Comparison of ENCODE assay signal across 24 cellular contexts in the genomic region with DNA sequence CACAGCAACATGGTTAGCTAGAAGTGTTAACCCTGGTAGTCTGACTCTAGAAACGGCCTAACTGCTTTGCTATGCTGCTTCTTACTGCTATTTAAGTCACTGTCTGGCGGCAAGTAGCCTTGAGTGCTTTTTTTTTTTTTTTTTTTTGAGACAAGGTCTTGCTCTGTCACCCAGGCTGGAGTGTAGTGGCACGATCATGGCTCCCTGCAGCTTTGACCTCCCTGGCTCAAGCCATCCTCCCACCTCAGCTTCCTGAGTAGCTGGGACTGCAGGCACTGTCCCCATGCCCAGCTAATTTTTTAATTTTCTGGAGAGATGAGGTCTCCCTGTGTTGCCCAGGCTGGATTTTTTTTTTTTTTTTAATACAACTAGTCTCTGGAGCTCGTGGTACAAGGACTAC.
A peak's percentile ranks its signal among the peaks of the same experiment; 100 is the strongest.
DNase-seq lines count a peak whose midpoint lies in the region; ATAC-seq and TF ChIP-seq lines count a peak whose summit lies in the region.
"Had no signal": no experiment of that assay in that cellular context is flagged by ENCODE, and none has a peak within 500 bp of the region (broad histone marks: within the 10 kb centered on the region; RNA-seq: fewer than 3 reads in every experiment).

No MANE protein-coding gene starts in this region.

- H3K4me3 Mint-ChIP-seq in activated CD4-positive, alpha-beta T cell treated with anti-CD3 and anti-CD28 coated beads, Interleukin-2, amount 10 ng/mL, durations not matched to agents 7 days and 5 days: no peak overlapping the region
- H3K4me3 Mint-ChIP-seq in activated CD4-positive, alpha-beta T cell treated with anti-CD3 and anti-CD28 coated beads for 36 hours: no peak overlapping the region
- H3K4me3 Mint-ChIP-seq in WTC11: no peak overlapping the region

- no peak for ATAC-seq in activated CD4-positive, alpha-beta T cell treated with anti-CD3 and anti-CD28 coated beads for 36 hours
- ATAC-seq in WTC11 (no peak), GM19397 (IDR thresholded peaks at IDR 0.05; ENCODE audit: unreplicated experiment) (no peak), left lobe of liver (no peak)

- peaks cover 3% of the 10 kb centered on the region for H3K36me3 Mint-ChIP-seq in activated CD4-positive, alpha-beta T cell treated with anti-CD3 and anti-CD28 coated beads, Interleukin-2, amount 10 ng/mL, durations not matched to agents 7 days and 5 days (ENCODE audit: low read depth)
- H3K36me3 Mint-ChIP-seq in activated CD4-positive, alpha-beta T cell treated with anti-CD3 and anti-CD28 coated beads for 36 hours (ENCODE audit: low read depth): no peaks in the 10 kb centered on the region
- no peaks in the 10 kb centered on the region for H3K36me3 Mint-ChIP-seq in WTC11

- H3K27me3 Mint-ChIP-seq in activated CD4-positive, alpha-beta T cell treated with anti-CD3 and anti-CD28 coated beads, Interleukin-2, amount 10 ng/mL, durations not matched to agents 7 days and 5 days: no peaks in the 10 kb centered on the region
- no peaks in the 10 kb centered on the region for H3K27me3 Mint-ChIP-seq in activated CD4-positive, alpha-beta T cell treated with anti-CD3 and anti-CD28 coated beads for 36 hours
- H3K27me3 Mint-ChIP-seq in WTC11 (ENCODE audit: low read depth): no peaks in the 10 kb centered on the region
- H3K27me3 Mint-ChIP-seq: IgD-negative memory B cell had no signal

- H3K27ac ChIP-seq in thyroid gland: peak overlapping the region in 2 of 3 donors; percentile 8 to 62
- H3K27ac ChIP-seq: 22Rv1, C4-2B, HL-60, PC-9, SJCRH30 had no signal

- peak overlapping the region; percentile 9 for H3K27ac Mint-ChIP-seq in activated CD4-positive, alpha-beta T cell treated with anti-CD3 and anti-CD28 coated beads, Interleukin-2, amount 10 ng/mL, durations not matched to agents 7 days and 5 days
- no peak overlapping the region for H3K27ac Mint-ChIP-seq in activated CD4-positive, alpha-beta T cell treated with anti-CD3 and anti-CD28 coated beads for 36 hours
- H3K27ac Mint-ChIP-seq in WTC11: 0 out of 2 replicates have a peak overlapping the region, but pooled peaks have one; percentile 22

- peaks cover 5% of the 10 kb centered on the region for H3K9me3 Mint-ChIP-seq in activated CD4-positive, alpha-beta T cell treated with anti-CD3 and anti-CD28 coated beads, Interleukin-2, amount 10 ng/mL, durations not matched to agents 7 days and 5 days
- H3K9me3 Mint-ChIP-seq in activated CD4-positive, alpha-beta T cell treated with anti-CD3 and anti-CD28 coated beads for 36 hours (ENCODE audit: low read depth): peaks cover 2% of the 10 kb centered on the region
- peaks cover 8% of the 10 kb centered on the region for H3K9me3 Mint-ChIP-seq in WTC11

- H3K4me3 ChIP-seq in thyroid gland (replicated peaks in 1 of 3): no peak overlapping the region
- H3K4me3 ChIP-seq: MG63, PC-9, SJCRH30 had no signal

- no peak for TF ChIP-seq POLR2A in thyroid gland (IDR thresholded peaks at IDR 0.05)

- no peak for DNase-seq in activated CD4-positive, alpha-beta T cell treated with anti-CD3 and anti-CD28 coated beads, Interleukin-2, amount 10 ng/mL, durations not matched to agents 7 days and 5 days
- no peak for DNase-seq in activated CD4-positive, alpha-beta T cell treated with anti-CD3 and anti-CD28 coated beads for 36 hours
- DNase-seq in WTC11 (ENCODE audit: low spot score) (no peak), left kidney (ENCODE audit: low read depth, low spot score) (peak; percentile 27), thyroid gland (peak; percentile 46 to 51), NCI-H2029 treated with DMSO at 0.1 percent for 48 hours (lab: John Stamatoyannopoulos, UW) (no peak), left lobe of liver (ENCODE audit: low spot score) (no peak)
- DNase-seq: AML-193, DMS 273 treated with DMSO at 0.1 percent for 48 hours, DND-41, Kasumi-1, MG63, NCI-H1048, NCI-H1436, NCI-H1930, NCI-H345, NCI-H524 treated with DMSO at 0.1 percent for 48 hours, PC-9, SJCRH30 had no signal

- POLR2A ChIA-PET in activated CD4-positive, alpha-beta T cell treated with anti-CD3 and anti-CD28 coated beads, Interleukin-2, amount 10 ng/mL, durations not matched to agents 7 days and 5 days (lab: Charles Lee): no interaction called here
- POLR2A ChIA-PET in activated CD4-positive, alpha-beta T cell treated with anti-CD3 and anti-CD28 coated beads for 36 hours (lab: Charles Lee): no interaction called here
- POLR2A ChIA-PET in WTC11 (lab: Charles Lee): no interaction called here

- TF ChIP-seq CTCF in WTC11 (IDR thresholded peaks at IDR 0.05) (no peak), thyroid gland (IDR thresholded peaks at IDR 0.05) (no peak)

- peaks cover 53 to 79% of the 10 kb centered on the region in 2 donors for H3K4me1 ChIP-seq in thyroid gland

- peaks cover 47% of the 10 kb centered on the region for H3K4me1 Mint-ChIP-seq in activated CD4-positive, alpha-beta T cell treated with anti-CD3 and anti-CD28 coated beads, Interleukin-2, amount 10 ng/mL, durations not matched to agents 7 days and 5 days
- peaks cover 76% of the 10 kb centered on the region for H3K4me1 Mint-ChIP-seq in activated CD4-positive, alpha-beta T cell treated with anti-CD3 and anti-CD28 coated beads for 36 hours
- H3K4me1 Mint-ChIP-seq in WTC11: peaks cover 68% of the 10 kb centered on the region

- CTCF ChIA-PET in activated CD4-positive, alpha-beta T cell treated with anti-CD3 and anti-CD28 coated beads, Interleukin-2, amount 10 ng/mL, durations not matched to agents 7 days and 5 days (lab: Charles Lee): no interaction called here
- CTCF ChIA-PET in activated CD4-positive, alpha-beta T cell treated with anti-CD3 and anti-CD28 coated beads for 36 hours (lab: Charles Lee): interaction anchor here (0.6 kb wide), 1 partner anchor 98 kb away, joined by 3 read pairs; no protein-coding TSS in a partner anchor
- CTCF ChIA-PET in WTC11 (lab: Charles Lee): interaction anchor here (0.7 kb wide), 1 partner anchor 53 kb away, joined by 3 read pairs; no protein-coding TSS in a partner anchor

- H3K27me3 ChIP-seq in thyroid gland: no peaks in the 10 kb centered on the region
- H3K27me3 ChIP-seq: MG63, SJCRH30 had no signal

- WGBS in thyroid gland, 2 donors: 52 to 55% methylated on average over 4 of the region's 4 CpGs

- intact Hi-C loops in activated CD4-positive, alpha-beta T cell treated with anti-CD3 and anti-CD28 coated beads for 36 hours (cut with DNase I, micrococcal nuclease): no loop called here
- intact Hi-C loops in thyroid gland (cut with DNase I): no loop called here

- H3K9me3 ChIP-seq in thyroid gland: no peaks in the 10 kb centered on the region
- H3K9me3 ChIP-seq: MG63, SJCRH30 had no signal

- no peaks in the 10 kb centered on the region for H3K36me3 ChIP-seq in thyroid gland
- H3K36me3 ChIP-seq: MG63, SJCRH30 had no signal

TF ChIP-seq in WTC11, 78 proteins besides CTCF, POLR2A, EP300 and RAD21 (continues in another document):
- TF ChIP-seq EMX1 (CRISPR knock-in tag; IDR thresholded peaks at IDR 0.05) (no peak), NFYB (CRISPR knock-in tag; conservative IDR thresholded peaks at IDR 0.05; ENCODE audit: low read depth) (no peak), OVOL2 (CRISPR knock-in tag; IDR thresholded peaks at IDR 0.05; ENCODE audit: borderline replicate concordance) (no peak), ZNF121 (CRISPR knock-in tag; IDR thresholded peaks at IDR 0.05) (no peak), MXD4 (CRISPR knock-in tag; IDR thresholded peaks at IDR 0.05; ENCODE audit: borderline replicate concordance) (no peak), FOXP1 (CRISPR knock-in tag; IDR thresholded peaks at IDR 0.05; ENCODE audit: borderline replicate concordance) (no peak)
- TF ChIP-seq, protein P1, sequence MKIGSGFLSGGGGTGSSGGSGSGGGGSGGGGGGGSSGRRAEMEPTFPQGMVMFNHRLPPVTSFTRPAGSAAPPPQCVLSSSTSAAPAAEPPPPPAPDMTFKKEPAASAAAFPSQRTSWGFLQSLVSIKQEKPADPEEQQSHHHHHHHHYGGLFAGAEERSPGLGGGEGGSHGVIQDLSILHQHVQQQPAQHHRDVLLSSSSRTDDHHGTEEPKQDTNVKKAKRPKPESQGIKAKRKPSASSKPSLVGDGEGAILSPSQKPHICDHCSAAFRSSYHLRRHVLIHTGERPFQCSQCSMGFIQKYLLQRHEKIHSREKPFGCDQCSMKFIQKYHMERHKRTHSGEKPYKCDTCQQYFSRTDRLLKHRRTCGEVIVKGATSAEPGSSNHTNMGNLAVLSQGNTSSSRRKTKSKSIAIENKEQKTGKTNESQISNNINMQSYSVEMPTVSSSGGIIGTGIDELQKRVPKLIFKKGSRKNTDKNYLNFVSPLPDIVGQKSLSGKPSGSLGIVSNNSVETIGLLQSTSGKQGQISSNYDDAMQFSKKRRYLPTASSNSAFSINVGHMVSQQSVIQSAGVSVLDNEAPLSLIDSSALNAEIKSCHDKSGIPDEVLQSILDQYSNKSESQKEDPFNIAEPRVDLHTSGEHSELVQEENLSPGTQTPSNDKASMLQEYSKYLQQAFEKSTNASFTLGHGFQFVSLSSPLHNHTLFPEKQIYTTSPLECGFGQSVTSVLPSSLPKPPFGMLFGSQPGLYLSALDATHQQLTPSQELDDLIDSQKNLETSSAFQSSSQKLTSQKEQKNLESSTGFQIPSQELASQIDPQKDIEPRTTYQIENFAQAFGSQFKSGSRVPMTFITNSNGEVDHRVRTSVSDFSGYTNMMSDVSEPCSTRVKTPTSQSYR (CRISPR knock-in tag; IDR thresholded peaks at IDR 0.05): no peak
- TF ChIP-seq, protein P2, sequence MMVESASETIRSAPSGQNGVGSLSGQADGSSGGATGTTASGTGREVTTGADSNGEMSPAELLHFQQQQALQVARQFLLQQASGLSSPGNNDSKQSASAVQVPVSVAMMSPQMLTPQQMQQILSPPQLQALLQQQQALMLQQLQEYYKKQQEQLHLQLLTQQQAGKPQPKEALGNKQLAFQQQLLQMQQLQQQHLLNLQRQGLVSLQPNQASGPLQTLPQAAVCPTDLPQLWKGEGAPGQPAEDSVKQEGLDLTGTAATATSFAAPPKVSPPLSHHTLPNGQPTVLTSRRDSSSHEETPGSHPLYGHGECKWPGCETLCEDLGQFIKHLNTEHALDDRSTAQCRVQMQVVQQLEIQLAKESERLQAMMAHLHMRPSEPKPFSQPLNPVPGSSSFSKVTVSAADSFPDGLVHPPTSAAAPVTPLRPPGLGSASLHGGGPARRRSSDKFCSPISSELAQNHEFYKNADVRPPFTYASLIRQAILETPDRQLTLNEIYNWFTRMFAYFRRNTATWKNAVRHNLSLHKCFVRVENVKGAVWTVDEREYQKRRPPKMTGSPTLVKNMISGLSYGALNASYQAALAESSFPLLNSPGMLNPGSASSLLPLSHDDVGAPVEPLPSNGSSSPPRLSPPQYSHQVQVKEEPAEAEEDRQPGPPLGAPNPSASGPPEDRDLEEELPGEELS (CRISPR knock-in tag; IDR thresholded peaks at IDR 0.05): no peak

Comparison
In these comparisons a context has a peak if more than half of its experiments do, and no peak if none do; other contexts are left out.
1. DNase-seq: peak in left kidney (single experiment) and thyroid gland (2 of 2); none in activated CD4-positive, alpha-beta T cell treated with anti-CD3 and anti-CD28 coated beads, Interleukin-2, amount 10 ng/mL, durations not matched to agents 7 days and 5 days (single experiment), activated CD4-positive, alpha-beta T cell treated with anti-CD3 and anti-CD28 coated beads for 36 hours (single experiment), WTC11 (single experiment), NCI-H2029 treated with DMSO at 0.1 percent for 48 hours (single experiment) and left lobe of liver (single experiment).